23 cellular contexts compared by ENCODE assay signal in the genomic region with DNA sequence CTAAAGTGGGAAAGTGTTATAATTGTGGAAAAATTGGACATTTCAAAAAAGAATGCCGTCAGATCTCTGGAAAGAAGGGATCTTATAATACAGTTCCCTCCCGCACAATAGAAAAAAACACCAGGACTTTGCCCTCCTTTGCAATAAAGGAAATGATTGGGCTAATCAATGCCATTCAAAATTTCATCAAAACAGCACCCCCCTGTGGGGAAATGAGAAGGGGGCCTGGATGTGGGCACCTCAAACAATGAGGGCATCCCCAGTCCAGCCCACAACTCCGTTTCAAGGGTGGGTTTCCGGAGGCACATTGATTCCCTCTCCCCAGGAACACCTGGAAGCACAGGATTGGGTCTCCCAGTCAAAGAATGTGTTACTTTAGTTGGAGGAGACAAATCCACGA. TPM values are rescaled to one million over a fixed set of nuclear protein-coding genes. Genes with fewer than 3 reads are reported as not detected.
DNase-seq lines count a peak whose midpoint lies in the region; FAIRE-seq and TF ChIP-seq lines count a peak whose summit lies in the region.
"Had no signal": no experiment of that assay in that cellular context is flagged by ENCODE, and none has a peak within 500 bp of the region (broad histone marks: within the 10 kb centered on the region; RNA-seq: fewer than 3 reads in every experiment).

No MANE protein-coding gene starts in this region.

- H3K9ac ChIP-seq in H1 (replicated peaks in 1 of 4; ENCODE audit: extremely low read depth in 1 of 4, low read depth in 3 of 4, low read length in 3 of 4): no peak overlapping the region
- H3K9ac ChIP-seq in smooth muscle cell (ENCODE audit: low read depth): no peak overlapping the region

- no peak overlapping the region for H3K18ac ChIP-seq in H1 (ENCODE audit: extremely low read depth, low read length)

- H2AFZ ChIP-seq in H1 (ENCODE audit: low read length) (no peak overlapping the region), smooth muscle cell (ENCODE audit: low read depth) (no peak overlapping the region)

- TF ChIP-seq RAD21 in H1 (IDR thresholded peaks at IDR 0.05 in 1 of 2, conservative IDR thresholded peaks at IDR 0.05 in 1 of 2; ENCODE audit: low read depth in 2 of 2, low read length in 2 of 2): peak in 1 of 2 experiments; percentile 19; a peak in 1 of 4 replicates

- H3K23me2 ChIP-seq in H1 (ENCODE audit: low read depth, low read length): no peaks in the 10 kb centered on the region

- POLR2A ChIA-PET in H1 (lab: Charles Lee; ENCODE audit: partially characterized antibody): no interaction called here
- POLR2A ChIA-PET in activated CD4-positive, alpha-beta memory T cell treated with anti-CD3 and anti-CD28 coated beads, Interleukin-2, amount 10 ng/mL, durations not matched to agents 7 days and 5 days (lab: Charles Lee): no interaction called here

- H4K8ac ChIP-seq in H1 (ENCODE audit: extremely low read depth, insufficient read depth, low read length): no peak overlapping the region

- H3K4me3 ChIP-seq in DOHH2 (ENCODE audit: low read length) (no peak overlapping the region), H1 (ENCODE audit: extremely low read depth in 1 of 4, insufficient read depth in 2 of 4, low read depth in 3 of 4, low read length in 4 of 4) (no peak overlapping the region), smooth muscle cell (no peak overlapping the region)
- H3K4me3 ChIP-seq: lung, thyroid gland had no signal

- CTCF ChIA-PET in H1 (lab: Charles Lee; ENCODE audit: partially characterized antibody): interaction anchor here (0.6 to 1.4 kb wide), 5 partner anchors 12 to 133 kb away, joined by 3 to 5 read pairs (median 3); no protein-coding TSS in a partner anchor
- CTCF ChIA-PET in activated CD4-positive, alpha-beta memory T cell treated with anti-CD3 and anti-CD28 coated beads, Interleukin-2, amount 10 ng/mL, durations not matched to agents 7 days and 5 days (lab: Charles Lee): no interaction called here

- H3K79me2 ChIP-seq in DOHH2 (ENCODE audit: control insufficient read depth, low read length) (no peaks in the 10 kb centered on the region), H1 (ENCODE audit: control insufficient read depth in 1 of 2, insufficient read depth in 2 of 2, low read length in 2 of 2) (no peaks in the 10 kb centered on the region), smooth muscle cell (ENCODE audit: low read depth) (no peaks in the 10 kb centered on the region)

- no peaks in the 10 kb centered on the region for H3K79me1 ChIP-seq in H1 (ENCODE audit: low read depth, low read length)

- H3F3A ChIP-seq in DOHH2 (ENCODE audit: control insufficient read depth, insufficient read depth): no peaks in the 10 kb centered on the region
- no peaks in the 10 kb centered on the region for H3F3A ChIP-seq in smooth muscle cell (ENCODE audit: low read depth)

- TF ChIP-seq CTCF in DOHH2 (IDR thresholded peaks at IDR 0.05; ENCODE audit: low read depth, low read length, poor library complexity, severe bottlenecking) (peak; percentile 29), LNCAP (IDR thresholded peaks at IDR 0.05) (0 out of 2 replicates have a peak, but pooled peaks have one; percentile 11), H1 (IDR thresholded peaks at IDR 0.05; ENCODE audit: control extremely low read depth in 1 of 3, insufficient read depth in 1 of 3, low read depth in 1 of 3, low read length in 3 of 3) (peak; percentile 34 to 48 (median 38)), smooth muscle cell (IDR thresholded peaks at IDR 0.05; ENCODE audit: borderline replicate concordance, insufficient read depth, poor library complexity, severe bottlenecking) (peak; percentile 10)

- H3K27ac Mint-ChIP-seq in activated CD4-positive, alpha-beta memory T cell treated with anti-CD3 and anti-CD28 coated beads, Interleukin-2, amount 10 ng/mL, durations not matched to agents 7 days and 5 days: no peak overlapping the region
- H3K27ac Mint-ChIP-seq: activated naive CD8-positive, alpha-beta T cell treated with anti-CD3 and anti-CD28 coated beads, Interleukin-2, amount 50 U/mL, for 24 hours; dendritic cell treated with granulocyte-macrophage colony-stimulating factor and Interleukin-4, amounts not matched to agents 40 ng/mL and 50 ng/mL, for 4 days had no signal

- no peak overlapping the region for H4K5ac ChIP-seq in H1 (ENCODE audit: insufficient read length, low read depth, low read length)

- no peak overlapping the region for H2AK5ac ChIP-seq in H1 (ENCODE audit: low read depth, low read length)

- no peak overlapping the region for H2BK15ac ChIP-seq in H1 (ENCODE audit: low read length)

- H3K27me3 Mint-ChIP-seq in activated CD4-positive, alpha-beta memory T cell treated with anti-CD3 and anti-CD28 coated beads, Interleukin-2, amount 10 ng/mL, durations not matched to agents 7 days and 5 days: peaks cover 12% of the 10 kb centered on the region

- no peak overlapping the region for H3K23ac ChIP-seq in H1 (ENCODE audit: insufficient read length)

- H3K9me2 ChIP-seq in DOHH2 (replicated peaks; ENCODE audit: control insufficient read depth, low read length): no peaks in the 10 kb centered on the region

- H3K27ac ChIP-seq in DOHH2 (ENCODE audit: low read depth, low read length) (no peak overlapping the region), H1 (ENCODE audit: low read depth, low read length) (no peak overlapping the region), smooth muscle cell (ENCODE audit: low read depth) (no peak overlapping the region)
- H3K27ac ChIP-seq: thyroid gland had no signal

- H2BK12ac ChIP-seq in H1 (ENCODE audit: low read depth, low read length): no peak overlapping the region

- no peak overlapping the region for H3K14ac ChIP-seq in H1 (ENCODE audit: insufficient read length)

- H3K4me1 ChIP-seq in DOHH2 (ENCODE audit: control insufficient read depth, low read length) (no peaks in the 10 kb centered on the region), H1 (replicated peaks in 1 of 4; ENCODE audit: control insufficient read depth in 3 of 4, insufficient read depth in 4 of 4, low read length in 3 of 4) (no peaks in the 10 kb centered on the region), smooth muscle cell (ENCODE audit: low read depth) (no peaks in the 10 kb centered on the region)
- H3K4me1 ChIP-seq: thyroid gland had no signal

- H2BK5ac ChIP-seq in H1 (ENCODE audit: low read depth, low read length): no peak overlapping the region

- no peak for TF ChIP-seq EP300 in H1 (IDR thresholded peaks at IDR 0.05; ENCODE audit: borderline replicate concordance in 1 of 2, low read depth in 2 of 2, low read length in 2 of 2)

- FAIRE-seq in H1 (lab: Jason Lieb, UNC): no peak
- FAIRE-seq: islet of Langerhans had no signal

- TF ChIP-seq POLR2A in H1 (IDR thresholded peaks at IDR 0.05; ENCODE audit: control extremely low read depth in 1 of 2, low read depth in 2 of 2, low read length in 2 of 2): no peak

- peaks cover 4% of the 10 kb centered on the region for H3K27me3 ChIP-seq in DOHH2 (ENCODE audit: control insufficient read depth, low read length)
- H3K27me3 ChIP-seq in H1 (replicated peaks in 1 of 4; ENCODE audit: control insufficient read depth in 3 of 4, extremely low read depth in 1 of 4, insufficient read depth in 3 of 4, low read length in 3 of 4): peaks cover 0 to 3% (median 1%) of the 10 kb centered on the region in 4 experiments; a peak in 2 of 7 replicates
- peaks cover 6% of the 10 kb centered on the region for H3K27me3 ChIP-seq in smooth muscle cell (ENCODE audit: low read depth)
- H3K27me3 ChIP-seq: thyroid gland had no signal

- H3K56ac ChIP-seq in H1 (replicated peaks; ENCODE audit: insufficient read length, low read depth, low read length): no peak overlapping the region

- H3K4me3 Mint-ChIP-seq in activated CD4-positive, alpha-beta memory T cell treated with anti-CD3 and anti-CD28 coated beads, Interleukin-2, amount 10 ng/mL, durations not matched to agents 7 days and 5 days: no peak overlapping the region
- H3K4me3 Mint-ChIP-seq: activated naive CD8-positive, alpha-beta T cell treated with anti-CD3 and anti-CD28 coated beads, Interleukin-2, amount 50 U/mL, for 24 hours; dendritic cell treated with granulocyte-macrophage colony-stimulating factor and Interleukin-4, amounts not matched to agents 40 ng/mL and 50 ng/mL, for 4 days had no signal

- H3K36me3 ChIP-seq in DOHH2 (ENCODE audit: control insufficient read depth, low read length) (no peaks in the 10 kb centered on the region), H1 (ENCODE audit: control insufficient read depth in 2 of 4, insufficient read depth in 4 of 4, low read length in 3 of 4) (no peaks in the 10 kb centered on the region), smooth muscle cell (ENCODE audit: low read depth) (no peaks in the 10 kb centered on the region)
- H3K36me3 ChIP-seq: thyroid gland had no signal

- no peak overlapping the region for H3K4ac ChIP-seq in H1 (replicated peaks; ENCODE audit: insufficient read length, low read depth, low read length)

- H3K4me2 ChIP-seq in DOHH2 (ENCODE audit: low read length): no peak overlapping the region
- H3K4me2 ChIP-seq in H1 (ENCODE audit: insufficient read depth in 1 of 2, low read depth in 2 of 2, low read length in 2 of 2): no peak overlapping the region
- H3K4me2 ChIP-seq in smooth muscle cell: no peak overlapping the region

- no peaks in the 10 kb centered on the region for H3K4me1 Mint-ChIP-seq in activated CD4-positive, alpha-beta memory T cell treated with anti-CD3 and anti-CD28 coated beads, Interleukin-2, amount 10 ng/mL, durations not matched to agents 7 days and 5 days
- H3K4me1 Mint-ChIP-seq: activated naive CD8-positive, alpha-beta T cell treated with anti-CD3 and anti-CD28 coated beads, Interleukin-2, amount 50 U/mL, for 24 hours had no signal

- H4K91ac ChIP-seq in H1 (replicated peaks; ENCODE audit: insufficient read length, low read length): no peak overlapping the region

- no peak for DNase-seq in H1 (ENCODE audit: low read depth in 1 of 2, low spot score in 2 of 2)
- no peak for DNase-seq in smooth muscle cell (lab: John Stamatoyannopoulos, UW; ENCODE audit: unreplicated experiment)
- no peak for DNase-seq in activated CD4-positive, alpha-beta memory T cell treated with anti-CD3 and anti-CD28 coated beads, Interleukin-2, amount 10 ng/mL, durations not matched to agents 7 days and 5 days
- no peak for DNase-seq in medulla oblongata (ENCODE audit: extremely low spot score)
- DNase-seq in midbrain (lab: John Stamatoyannopoulos, UW): no peak
- DNase-seq: activated CD4-positive, alpha-beta T cell treated with anti-CD3 and anti-CD28 coated beads for 48 hours; activated effector memory CD4-positive, alpha-beta T cell treated with Interleukin-2 at 50 U/mL for 16 hours; activated naive CD8-positive, alpha-beta T cell treated with anti-CD3 and anti-CD28 coated beads, Interleukin-2, amount 50 U/mL, for 24 hours; hippocampal formation; IMR-90; NCI-H2171 treated with DMSO at 0.1 percent for 48 hours; NCI-H526 treated with DMSO at 0.1 percent for 48 hours; stimulated activated naive CD8-positive, alpha-beta T cell treated with anti-CD3 and anti-CD28 coated beads, Interleukin-15, Interleukin-2, amounts not matched to agents 100 U/mL and 50 U/mL, for 24 hours; thyroid gland had no signal

- no peak overlapping the region for H2BK120ac ChIP-seq in H1 (replicated peaks; ENCODE audit: low read depth, low read length)

- H3K9me3 ChIP-seq in DOHH2 (ENCODE audit: control insufficient read depth, insufficient read depth, low read length): no peaks in the 10 kb centered on the region
- no peaks in the 10 kb centered on the region for H3K9me3 ChIP-seq in H1 (ENCODE audit: insufficient read depth in 2 of 2, low read depth in 1 of 2, low read length in 1 of 2)
- H3K9me3 ChIP-seq in smooth muscle cell (replicated peaks; ENCODE audit: low read depth): no peaks in the 10 kb centered on the region
- H3K9me3 ChIP-seq: thyroid gland had no signal

- WGBS in H1 (ENCODE audit: extremely low coverage in 1 of 2, insufficient coverage in 1 of 2, insufficient read length in 1 of 2, insufficient replicate concordance in 2 of 2, low coverage in 1 of 2, low lambda C conversion rate in 2 of 2, missing lambda C conversion rate in 1 of 2), 2 experiments: 79% methylated on average over 5 of the region's 5 CpGs; no CpG with 5 or more reads in 1 of the 2 experiments
- 84% methylated on average over 5 of the region's 5 CpGs for WGBS in smooth muscle cell (ENCODE audit: low lambda C conversion rate)

- H2BK20ac ChIP-seq in H1 (ENCODE audit: low read length): no peak overlapping the region

- no peaks in the 10 kb centered on the region for H3K9me3 Mint-ChIP-seq in activated CD4-positive, alpha-beta memory T cell treated with anti-CD3 and anti-CD28 coated beads, Interleukin-2, amount 10 ng/mL, durations not matched to agents 7 days and 5 days
- H3K9me3 Mint-ChIP-seq: activated naive CD8-positive, alpha-beta T cell treated with anti-CD3 and anti-CD28 coated beads, Interleukin-2, amount 50 U/mL, for 24 hours had no signal

- H3K36me3 Mint-ChIP-seq in activated CD4-positive, alpha-beta memory T cell treated with anti-CD3 and anti-CD28 coated beads, Interleukin-2, amount 10 ng/mL, durations not matched to agents 7 days and 5 days (ENCODE audit: low read depth): no peaks in the 10 kb centered on the region

- no peaks in the 10 kb centered on the region for H4K20me1 ChIP-seq in DOHH2 (ENCODE audit: control insufficient read depth, insufficient read depth, low read depth, low read length)
- H4K20me1 ChIP-seq in H1 (replicated peaks in 1 of 2; ENCODE audit: control insufficient read depth in 1 of 2, insufficient read depth in 2 of 2, low read length in 2 of 2): peaks cover 0 to under 1% of the 10 kb centered on the region in 2 experiments
- no peaks in the 10 kb centered on the region for H4K20me1 ChIP-seq in smooth muscle cell (ENCODE audit: low read depth)

RNA-seq across cellular contexts. Expression of gene CD300LG, which starts 26.1 kb away (rescaled TPM):
- not detected in 2 replicates for total RNA-seq in H1 (2021; fragmentation: NEBNext Ultra II Directional; extraction: Animal tissue kit (Norgen Biotek cat#: 25700))
- 0.06 and 0.14 TPM in 2 replicates for polyA plus RNA-seq in H1 (2011; rRNA removed)
- polyA plus RNA-seq in H1 (2011; cell fraction: cytosol; rRNA removed): 0.13 TPM
- not detected for polyA plus RNA-seq in H1 (2011; cell fraction: nucleus; rRNA removed)
- polyA plus RNA-seq in H1 (2012, experiment 1 of 2): 0.11 TPM in 1 of 4 replicates, not detected in the others
- polyA plus RNA-seq in H1 (2012, experiment 2 of 2): not detected
- 0.02 TPM for polyA plus RNA-seq in H1 (2013, experiment 1 of 2)
- polyA plus RNA-seq in H1 (2013, experiment 2 of 2): 0.02 TPM
- polyA minus RNA-seq in H1 (2011; rRNA and poly(A)+ RNA removed): 0.17 TPM in 1 of 2 replicates, not detected in the other
- polyA minus RNA-seq in H1 (2011; cell fraction: cytosol; rRNA and poly(A)+ RNA removed): not detected
- not detected for polyA minus RNA-seq in H1 (2011; cell fraction: nucleus; rRNA and poly(A)+ RNA removed)
- total RNA-seq in smooth muscle cell: not detected in 2 replicates
- not detected in 2 replicates for polyA plus RNA-seq in smooth muscle cell
- not detected for total RNA-seq in activated CD4-positive, alpha-beta memory T cell treated with anti-CD3 and anti-CD28 coated beads, Interleukin-2, amount 10 ng/mL, durations not matched to agents 7 days and 5 days
- total RNA-seq: fibroblast of villous mesenchyme; G401; IMR-90; osteocyte; T-helper 1 cell treated with Interleukin-12 subunit alpha and Interleukin-12 subunit beta and Interleukin-4 antibody, amounts not matched to agents 30 ng/mL and 1 ng/mL, for 36 hours had no signal
- polyA plus RNA-seq: IMR-90 had no signal

RNA-seq across cellular contexts. Expression of gene MPP2, which starts 34.2 kb away (rescaled TPM):
- total RNA-seq in H1 (2021; fragmentation: NEBNext Ultra II Directional; extraction: Animal tissue kit (Norgen Biotek cat#: 25700)): 30.9 and 31.6 TPM in 2 replicates
- polyA plus RNA-seq in H1 (2011; rRNA removed) (33.5 and 34.1 TPM in 2 replicates), smooth muscle cell (11.5 and 15.4 TPM in 2 replicates)
- 32.2 TPM for polyA plus RNA-seq in H1 (2011; cell fraction: cytosol; rRNA removed)
- 34.9 TPM for polyA plus RNA-seq in H1 (2011; cell fraction: nucleus; rRNA removed)
- 24.3 to 30.8 TPM (median 28.2 TPM) in 4 replicates for polyA plus RNA-seq in H1 (2012, experiment 1 of 2)
- 35.9 TPM for polyA plus RNA-seq in H1 (2012, experiment 2 of 2)
- polyA plus RNA-seq in H1 (2013, experiment 1 of 2): 12.0 TPM
- polyA plus RNA-seq in H1 (2013, experiment 2 of 2): 12.3 TPM
- polyA minus RNA-seq in H1 (2011; rRNA and poly(A)+ RNA removed): 41.6 and 46.0 TPM in 2 replicates
- 23.7 TPM for polyA minus RNA-seq in H1 (2011; cell fraction: cytosol; rRNA and poly(A)+ RNA removed)
- 15.2 TPM for polyA minus RNA-seq in H1 (2011; cell fraction: nucleus; rRNA and poly(A)+ RNA removed)
- total RNA-seq in smooth muscle cell: 19.4 and 24.4 TPM in 2 replicates
- total RNA-seq in activated CD4-positive, alpha-beta memory T cell treated with anti-CD3 and anti-CD28 coated beads, Interleukin-2, amount 10 ng/mL, durations not matched to agents 7 days and 5 days: under 1 TPM; 0.48 to 0.65 TPM

RNA-seq across cellular contexts. Expression of gene MPP3, which starts 40.1 kb away (rescaled TPM):
- total RNA-seq in H1 (2021; fragmentation: NEBNext Ultra II Directional; extraction: Animal tissue kit (Norgen Biotek cat#: 25700)): 5.5 and 6.1 TPM in 2 replicates
- polyA plus RNA-seq in H1 (2011; rRNA removed) (3.1 and 3.8 TPM in 2 replicates), smooth muscle cell (7.7 and 8.1 TPM in 2 replicates)
- polyA plus RNA-seq in H1 (2011; cell fraction: cytosol; rRNA removed): 6.2 TPM
- polyA plus RNA-seq in H1 (2011; cell fraction: nucleus; rRNA removed): 21.1 TPM
- polyA plus RNA-seq in H1 (2012, experiment 1 of 2): 6.1 to 7.7 TPM (median 7.3 TPM) in 4 replicates
- polyA plus RNA-seq in H1 (2012, experiment 2 of 2): 1.8 TPM
- polyA plus RNA-seq in H1 (2013, experiment 1 of 2): 5.1 TPM
- polyA plus RNA-seq in H1 (2013, experiment 2 of 2): 5.1 TPM
- 5.6 and 6.1 TPM in 2 replicates for polyA minus RNA-seq in H1 (2011; rRNA and poly(A)+ RNA removed)
- polyA minus RNA-seq in H1 (2011; cell fraction: cytosol; rRNA and poly(A)+ RNA removed): 5.9 TPM
- 9.3 TPM for polyA minus RNA-seq in H1 (2011; cell fraction: nucleus; rRNA and poly(A)+ RNA removed)
- total RNA-seq in smooth muscle cell: 6.7 and 11.6 TPM in 2 replicates
- total RNA-seq in activated CD4-positive, alpha-beta memory T cell treated with anti-CD3 and anti-CD28 coated beads, Interleukin-2, amount 10 ng/mL, durations not matched to agents 7 days and 5 days: not detected
- total RNA-seq: T-helper 1 cell treated with Interleukin-12 subunit alpha and Interleukin-12 subunit beta and Interleukin-4 antibody, amounts not matched to agents 30 ng/mL and 1 ng/mL, for 36 hours had no signal

Comparison
In these comparisons a context has a peak if more than half of its experiments do, and no peak if none do; other contexts are left out.
1. RNA of gene MPP2, which starts 34.2 kb away (total RNA-seq): 30.9 to 31.6 TPM in H1 and 19.4 to 24.4 TPM in smooth muscle cell; 0.48 to 0.65 TPM in activated CD4-positive, alpha-beta memory T cell treated with anti-CD3 and anti-CD28 coated beads, Interleukin-2, amount 10 ng/mL, durations not matched to agents 7 days and 5 days; every median in the first group is over 10 times any median in the second.
2. Peak in every context shown above with its lines, with median percentiles within 50 percentile points of each other: CTCF ChIP-seq.